Comparison of ENCODE assay signal across 8 cellular contexts in the genomic region with DNA sequence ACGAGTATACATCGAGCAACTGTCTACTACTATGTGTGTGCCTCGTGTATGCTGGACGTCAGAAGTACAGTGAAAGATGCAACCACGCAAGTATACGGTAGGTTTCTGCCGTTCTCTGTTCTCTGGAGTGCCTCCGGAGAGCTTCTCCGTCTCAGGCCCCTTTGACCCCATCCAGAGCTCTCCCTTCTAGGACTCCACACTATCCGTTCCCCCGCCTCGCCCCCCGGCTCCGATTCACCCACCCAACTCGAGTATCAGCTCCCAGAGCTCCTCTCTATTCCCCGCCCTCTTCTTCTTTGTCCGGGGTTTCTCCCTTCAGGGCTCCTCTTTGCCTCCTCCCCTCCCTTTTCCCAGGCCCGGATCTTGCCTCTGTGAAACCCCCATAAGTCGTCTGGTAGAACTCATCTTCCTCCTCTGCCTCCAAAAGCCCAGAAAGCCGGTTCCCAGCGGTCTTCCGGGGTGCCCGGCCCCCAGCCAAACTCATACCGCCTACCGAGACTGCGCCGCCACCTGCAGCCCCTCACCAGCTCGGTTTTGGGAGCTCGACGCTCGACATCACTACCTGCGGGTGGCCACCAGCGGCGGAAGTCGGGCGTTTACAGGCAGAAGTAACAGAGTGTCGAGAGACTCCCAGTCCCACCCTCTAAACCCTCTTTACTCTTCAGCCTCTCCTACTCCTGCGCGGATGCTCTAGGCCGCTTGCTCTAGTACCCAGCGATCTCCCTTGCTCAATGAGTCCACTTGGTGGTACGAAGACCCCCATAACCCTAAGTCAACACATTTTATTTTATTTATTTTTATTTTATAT. TPM values are rescaled to one million over a fixed set of nuclear protein-coding genes. Genes with fewer than 3 reads are reported as not detected.
DNase-seq lines count a peak whose midpoint lies in the region; ATAC-seq and TF ChIP-seq lines count a peak whose summit lies in the region.

A gene with protein sequence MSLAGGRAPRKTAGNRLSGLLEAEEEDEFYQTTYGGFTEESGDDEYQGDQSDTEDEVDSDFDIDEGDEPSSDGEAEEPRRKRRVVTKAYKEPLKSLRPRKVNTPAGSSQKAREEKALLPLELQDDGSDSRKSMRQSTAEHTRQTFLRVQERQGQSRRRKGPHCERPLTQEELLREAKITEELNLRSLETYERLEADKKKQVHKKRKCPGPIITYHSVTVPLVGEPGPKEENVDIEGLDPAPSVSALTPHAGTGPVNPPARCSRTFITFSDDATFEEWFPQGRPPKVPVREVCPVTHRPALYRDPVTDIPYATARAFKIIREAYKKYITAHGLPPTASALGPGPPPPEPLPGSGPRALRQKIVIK (minus strand): TSS at position 560 of the 808 bp plus-strand sequence. CDS start 76 bp downstream, at position 484.

- H3K27ac ChIP-seq in BLaER1, result peak within 1 kb of the TSS; percentile 93
- H3K27ac ChIP-seq in coronary artery, result peak within 1 kb of the TSS; percentile 75 to 82

- peaks cover 24% of the 10 kb centered on the region for H3K36me3 ChIP-seq in BLaER1

- TF ChIP-seq CTCF in coronary artery (IDR thresholded peaks at IDR 0.05), result no peak

- no peaks in the 10 kb centered on the region for H4K20me1 ChIP-seq in BLaER1

- CTCF ChIA-PET in activated CD4-positive, alpha-beta T cell treated with anti-CD3 and anti-CD28 coated beads, Interleukin-2, amount 10 ng/mL, durations not matched to agents 7 days and 5 days (lab: Charles Lee), result interaction anchor here (0.6 to 1.4 kb wide), 8 partner anchors 10 to 158 kb away, joined by 3 to 7 read pairs (median 4); no protein-coding TSS in a partner anchor

- no peaks in the 10 kb centered on the region for H3K9me3 ChIP-seq in BLaER1

- peak within 1 kb of the TSS; percentile 95 for H3K4me2 ChIP-seq in BLaER1

- peaks cover 24% of the 10 kb centered on the region for H3K4me1 ChIP-seq in BLaER1

- peak within 1 kb of the TSS; percentile 96 for H3K4me3 Mint-ChIP-seq in activated CD4-positive, alpha-beta T cell treated with anti-CD3 and anti-CD28 coated beads, Interleukin-2, amount 10 ng/mL, durations not matched to agents 7 days and 5 days

- H3K4me1 Mint-ChIP-seq in activated CD4-positive, alpha-beta T cell treated with anti-CD3 and anti-CD28 coated beads, Interleukin-2, amount 10 ng/mL, durations not matched to agents 7 days and 5 days, result peaks cover 32% of the 10 kb centered on the region

- peak within 1 kb of the TSS; percentile 84 for H3K4me3 ChIP-seq in BLaER1
- peak within 1 kb of the TSS; percentile 85 for H3K4me3 ChIP-seq in coronary artery

- DNase-seq in NCI-H748 (lab: John Stamatoyannopoulos, UW; ENCODE audit: unreplicated experiment) (peak; percentile 94), coronary artery (ENCODE audit: low spot score) (peak; percentile 88), left lobe of liver (ENCODE audit: low spot score) (peak; percentile 86)
- peak; percentile 90 for DNase-seq in activated CD4-positive, alpha-beta T cell treated with anti-CD3 and anti-CD28 coated beads, Interleukin-2, amount 10 ng/mL, durations not matched to agents 7 days and 5 days
- DNase-seq in stimulated activated CD4-positive, alpha-beta T cell treated with anti-CD3 and anti-CD28 coated beads, Interleukin-2, amount 100 ng/mL, for 4 hours (ENCODE audit: low read depth), result peak; percentile 77

- POLR2A ChIA-PET in activated CD4-positive, alpha-beta T cell treated with anti-CD3 and anti-CD28 coated beads, Interleukin-2, amount 10 ng/mL, durations not matched to agents 7 days and 5 days (lab: Charles Lee), result interaction anchor here (0.6 to 1.6 kb wide), 5 partner anchors 31 to 98 kb away, joined by 3 to 8 read pairs (median 4); partner anchors contain the start of genes PSMD4 and ZNF687

- no peaks in the 10 kb centered on the region for H3K27me3 ChIP-seq in BLaER1

- H3K36me3 Mint-ChIP-seq in activated CD4-positive, alpha-beta T cell treated with anti-CD3 and anti-CD28 coated beads, Interleukin-2, amount 10 ng/mL, durations not matched to agents 7 days and 5 days (ENCODE audit: low read depth), result peaks cover 14% of the 10 kb centered on the region

- H3K9me3 Mint-ChIP-seq in activated CD4-positive, alpha-beta T cell treated with anti-CD3 and anti-CD28 coated beads, Interleukin-2, amount 10 ng/mL, durations not matched to agents 7 days and 5 days, result no peaks in the 10 kb centered on the region

- H3K27ac Mint-ChIP-seq in activated CD4-positive, alpha-beta T cell treated with anti-CD3 and anti-CD28 coated beads, Interleukin-2, amount 10 ng/mL, durations not matched to agents 7 days and 5 days, result peak within 1 kb of the TSS; percentile 95

- H3K27me3 Mint-ChIP-seq in activated CD4-positive, alpha-beta T cell treated with anti-CD3 and anti-CD28 coated beads, Interleukin-2, amount 10 ng/mL, durations not matched to agents 7 days and 5 days, result peaks cover 7% of the 10 kb centered on the region

- ATAC-seq in GM19328 (IDR thresholded peaks at IDR 0.05; ENCODE audit: unreplicated experiment) (peak; percentile 88), HG03469 (IDR thresholded peaks at IDR 0.05; ENCODE audit: unreplicated experiment) (peak; percentile 62), left lobe of liver (peak; percentile 98)

- peak within 1 kb of the TSS; percentile 93 for H3K9ac ChIP-seq in BLaER1

RNA-seq across cellular contexts. Expression of the gene that starts here (rescaled TPM):
- total RNA-seq in activated CD4-positive, alpha-beta T cell treated with anti-CD3 and anti-CD28 coated beads, Interleukin-2, amount 10 ng/mL, durations not matched to agents 7 days and 5 days, result 10 to 100 TPM; 77.1 to 79.6 TPM
- 14.4 TPM for total RNA-seq in left lobe of liver

Comparison
In these comparisons a context has a peak if more than half of its experiments do, and no peak if none do; other contexts are left out.
1. Peak in every context shown above with its lines: DNase-seq, ATAC-seq, H3K4me3 ChIP-seq and H3K27ac ChIP-seq.